In the genomic region with DNA sequence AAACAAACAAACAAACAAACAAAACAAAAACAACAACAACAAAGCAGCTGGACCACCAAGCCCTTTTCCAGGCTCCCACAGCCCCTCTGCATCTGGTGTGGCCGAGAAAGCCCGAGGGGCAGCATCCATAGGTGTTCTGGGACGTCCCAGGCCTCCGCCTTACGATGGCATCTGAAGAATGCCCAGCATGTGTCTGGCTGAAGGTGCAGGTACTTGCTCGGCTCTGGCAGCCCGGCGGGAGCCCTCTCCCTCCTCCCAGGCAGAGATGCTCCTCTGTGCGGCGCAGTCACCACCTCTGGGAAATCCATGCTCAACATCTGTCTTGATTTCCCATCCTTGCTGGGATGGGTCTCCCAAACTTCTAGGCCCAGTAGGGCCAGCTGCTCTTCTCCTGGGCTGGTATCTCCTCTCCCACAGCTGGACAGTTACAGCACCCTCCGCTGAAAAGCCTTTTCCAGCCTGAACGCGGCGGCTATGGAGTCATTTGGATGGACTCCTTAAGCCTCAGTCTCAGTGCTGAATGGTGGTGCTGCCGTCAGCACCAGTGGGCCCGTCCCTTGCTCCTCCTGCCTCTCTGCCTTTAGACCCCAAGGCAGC, we compare ENCODE assay signal across 19 cellular contexts. TPM values are rescaled to one million over a fixed set of nuclear protein-coding genes. Genes with fewer than 3 reads are reported as not detected.
A peak's percentile ranks its signal among the peaks of the same experiment; 100 is the strongest.
DNase-seq lines count a peak whose midpoint lies in the region; TF ChIP-seq lines count a peak whose summit lies in the region.
"Had no signal": no experiment of that assay in that cellular context is flagged by ENCODE, and none has a peak within 500 bp of the region (broad histone marks: within the 10 kb centered on the region; RNA-seq: fewer than 3 reads in every experiment).

No MANE protein-coding gene starts in this region.

- H3K27me3 ChIP-seq in hepatocyte, result no peaks in the 10 kb centered on the region
- H3K27me3 ChIP-seq: body of pancreas, tibial artery had no signal

- H3K36me3 ChIP-seq in hepatocyte (replicated peaks; ENCODE audit: insufficient read depth, low read depth), result no peaks in the 10 kb centered on the region
- H3K36me3 ChIP-seq: tibial artery had no signal

- H3K4me1 ChIP-seq in hepatocyte (ENCODE audit: insufficient read depth), result peaks cover 17% of the 10 kb centered on the region
- H3K4me1 ChIP-seq: body of pancreas, tibial artery had no signal

- H3K27ac ChIP-seq in hepatocyte, result no peak overlapping the region
- H3K27ac ChIP-seq: body of pancreas, tibial artery had no signal

- TF ChIP-seq RAD21 in Ishikawa (IDR thresholded peaks at IDR 0.05; ENCODE audit: low read depth), result no peak

- H3K4me3 ChIP-seq in hepatocyte, result no peak overlapping the region
- H3K4me3 ChIP-seq: body of pancreas, tibial artery had no signal

- WGBS in hepatocyte (ENCODE audit: low lambda C conversion rate, missing lambda C conversion rate), result 50% methylated on average over 16 of the region's 16 CpGs

- H3K9me2 ChIP-seq in hepatocyte (replicated peaks; ENCODE audit: insufficient read depth), result no peaks in the 10 kb centered on the region

- DNase-seq in ELF-1 (ENCODE audit: low read depth, low spot score) (peak; percentile 83), hepatocyte (ENCODE audit: low spot score) (peak; percentile 56), posterior vena cava (ENCODE audit: low spot score) (peak; percentile 20), RPMI8226 (no peak), NOMO-1 treated with DMSO at 0.1 percent for 48 hours (lab: John Stamatoyannopoulos, UW; ENCODE audit: unreplicated experiment) (no peak), Kasumi-1 (lab: John Stamatoyannopoulos, UW) (no peak)
- DNase-seq: activated B cell treated with CpG ODN at 0.5 μM for 24 hours; activated CD8-positive, alpha-beta memory T cell treated with anti-CD3 and anti-CD28 coated beads, Interleukin-2, amount 10 ng/mL, durations not matched to agents 7 days and 5 days; HFFc6; IMR-90; NCI-H82; nucleus accumbens; stimulated activated CD4-positive, alpha-beta T cell treated with anti-CD3 and anti-CD28 coated beads, Interleukin-4, amount 100 ng/mL, for 24 hours had no signal

- no peaks in the 10 kb centered on the region for H3K9me3 ChIP-seq in hepatocyte (ENCODE audit: low read depth)
- H3K9me3 ChIP-seq: body of pancreas, tibial artery had no signal

- TF ChIP-seq CTCF in hepatocyte (IDR thresholded peaks at IDR 0.05; ENCODE audit: poor library complexity), result no peak

- intact Hi-C loops in posterior vena cava (cut with DNase I), result no loop called here

- no peaks in the 10 kb centered on the region for H4K20me1 ChIP-seq in hepatocyte (ENCODE audit: insufficient read depth, poor library complexity, severe bottlenecking)

- TF ChIP-seq EP300 in Ishikawa (IDR thresholded peaks at IDR 0.05; ENCODE audit: borderline replicate concordance), result no peak

- no peak overlapping the region for H2AFZ ChIP-seq in hepatocyte

- H3K4me2 ChIP-seq in hepatocyte, result no peak overlapping the region

- H3K79me2 ChIP-seq in hepatocyte, result no peaks in the 10 kb centered on the region

TF ChIP-seq in Ishikawa, 13 proteins besides CTCF, POLR2A, EP300 and RAD21:
- TF ChIP-seq TAF1 (IDR thresholded peaks at IDR 0.05; ENCODE audit: low read depth) (no peak), CEBPB (IDR thresholded peaks at IDR 0.05) (no peak), FOXM1 (IDR thresholded peaks at IDR 0.05; ENCODE audit: borderline replicate concordance, low read depth) (no peak), TCF12 (IDR thresholded peaks at IDR 0.05; ENCODE audit: low read depth) (no peak), EGR1 (IDR thresholded peaks at IDR 0.05) (no peak), NFIC (IDR thresholded peaks at IDR 0.05) (no peak), TEAD4 (IDR thresholded peaks at IDR 0.05) (peak; percentile 94)
- TF ChIP-seq, protein P1, sequence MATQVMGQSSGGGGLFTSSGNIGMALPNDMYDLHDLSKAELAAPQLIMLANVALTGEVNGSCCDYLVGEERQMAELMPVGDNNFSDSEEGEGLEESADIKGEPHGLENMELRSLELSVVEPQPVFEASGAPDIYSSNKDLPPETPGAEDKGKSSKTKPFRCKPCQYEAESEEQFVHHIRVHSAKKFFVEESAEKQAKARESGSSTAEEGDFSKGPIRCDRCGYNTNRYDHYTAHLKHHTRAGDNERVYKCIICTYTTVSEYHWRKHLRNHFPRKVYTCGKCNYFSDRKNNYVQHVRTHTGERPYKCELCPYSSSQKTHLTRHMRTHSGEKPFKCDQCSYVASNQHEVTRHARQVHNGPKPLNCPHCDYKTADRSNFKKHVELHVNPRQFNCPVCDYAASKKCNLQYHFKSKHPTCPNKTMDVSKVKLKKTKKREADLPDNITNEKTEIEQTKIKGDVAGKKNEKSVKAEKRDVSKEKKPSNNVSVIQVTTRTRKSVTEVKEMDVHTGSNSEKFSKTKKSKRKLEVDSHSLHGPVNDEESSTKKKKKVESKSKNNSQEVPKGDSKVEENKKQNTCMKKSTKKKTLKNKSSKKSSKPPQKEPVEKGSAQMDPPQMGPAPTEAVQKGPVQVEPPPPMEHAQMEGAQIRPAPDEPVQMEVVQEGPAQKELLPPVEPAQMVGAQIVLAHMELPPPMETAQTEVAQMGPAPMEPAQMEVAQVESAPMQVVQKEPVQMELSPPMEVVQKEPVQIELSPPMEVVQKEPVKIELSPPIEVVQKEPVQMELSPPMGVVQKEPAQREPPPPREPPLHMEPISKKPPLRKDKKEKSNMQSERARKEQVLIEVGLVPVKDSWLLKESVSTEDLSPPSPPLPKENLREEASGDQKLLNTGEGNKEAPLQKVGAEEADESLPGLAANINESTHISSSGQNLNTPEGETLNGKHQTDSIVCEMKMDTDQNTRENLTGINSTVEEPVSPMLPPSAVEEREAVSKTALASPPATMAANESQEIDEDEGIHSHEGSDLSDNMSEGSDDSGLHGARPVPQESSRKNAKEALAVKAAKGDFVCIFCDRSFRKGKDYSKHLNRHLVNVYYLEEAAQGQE (IDR thresholded peaks at IDR 0.05; ENCODE audit: low read depth), result no peak

RNA-seq across cellular contexts. Expression of gene PSAPL1, which starts 4.3 kb away (rescaled TPM):
- total RNA-seq in hepatocyte (4.3 and 5.8 TPM in 2 replicates), posterior vena cava (not detected)
- polyA plus RNA-seq in hepatocyte, result 4.4 and 5.2 TPM in 2 replicates
- total RNA-seq: activated B cell treated with CpG ODN at 0.5 μM for 24 hours; activated CD8-positive, alpha-beta memory T cell treated with anti-CD3 and anti-CD28 coated beads, Interleukin-2, amount 10 ng/mL, durations not matched to agents 7 days and 5 days; epithelial cell of proximal tubule; HFFc6; IMR-90; T-cell had no signal
- polyA plus RNA-seq: BJ, IMR-90 had no signal

Comparison
In these comparisons a context has a peak if more than half of its experiments do, and no peak if none do; other contexts are left out.
1. DNase-seq: peak in ELF-1 (single experiment), hepatocyte (single experiment) and posterior vena cava (single experiment); none in RPMI8226 (single experiment), NOMO-1 treated with DMSO at 0.1 percent for 48 hours (single experiment) and Kasumi-1 (0 of 2).